24 cellular contexts compared by ENCODE assay signal in the genomic region with DNA sequence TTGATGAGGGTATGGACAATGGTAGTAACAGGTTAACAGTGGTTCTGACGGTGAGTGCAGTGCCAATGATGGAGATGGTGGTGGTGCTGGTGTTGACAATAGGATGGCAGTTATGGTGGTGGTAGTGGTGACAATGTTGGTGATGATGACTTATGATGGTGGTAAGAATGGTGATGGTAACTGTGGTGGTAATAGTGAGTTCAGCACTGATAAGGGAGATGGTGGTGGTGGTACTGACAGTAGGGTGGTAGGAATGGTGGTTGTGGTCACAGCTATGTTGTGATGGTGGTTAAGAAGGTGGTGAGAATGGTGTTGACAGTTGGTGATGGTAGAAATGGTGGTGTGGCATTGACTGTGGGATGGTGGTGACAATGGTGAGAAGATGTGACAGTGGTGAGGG. TPM values are rescaled to one million over a fixed set of nuclear protein-coding genes. Genes with fewer than 3 reads are reported as not detected.
"Had no signal": no experiment of that assay in that cellular context is flagged by ENCODE, and none has a peak within 500 bp of the region (broad histone marks: within the 10 kb centered on the region; RNA-seq: fewer than 3 reads in every experiment).

No MANE protein-coding gene starts in this region.

- H3K27ac ChIP-seq: ascending aorta, body of pancreas, Peyer's patch had no signal

- H3K27me3 ChIP-seq: ascending aorta, body of pancreas, Peyer's patch had no signal

- H3K4me1 Mint-ChIP-seq: activated naive CD8-positive, alpha-beta T cell treated with anti-CD3 and anti-CD28 coated beads, Interleukin-2, amount 50 U/mL, for 24 hours had no signal

- H3K36me3 ChIP-seq: ascending aorta, Peyer's patch had no signal

- H3K9me3 ChIP-seq: ascending aorta, body of pancreas, Peyer's patch had no signal

- DNase-seq: activated CD4-positive, alpha-beta T cell treated with anti-CD3 and anti-CD28 coated beads for 48 hours; activated CD4-positive, alpha-beta T cell treated with anti-CD3 and anti-CD28 coated beads, Interleukin-2, amount 50 U/mL, for 48 hours; activated CD4-positive, CD25-positive, alpha-beta regulatory T cell treated with anti-CD3 and anti-CD28 coated beads, Interleukin-2, amount 50 U/mL, for 72 hours; activated CD8-positive, alpha-beta memory T cell treated with anti-CD3 and anti-CD28 coated beads, Interleukin-2, amount 10 ng/mL, durations not matched to agents 7 days and 5 days; activated effector memory CD4-positive, alpha-beta T cell treated with anti-CD3 and anti-CD28 coated beads, Interleukin-2, amount 50 U/mL, for 16 hours; activated naive CD4-positive, alpha-beta T cell treated with Interleukin-2 at 50 U/mL for 16 hours; activated naive CD8-positive, alpha-beta T cell treated with anti-CD3 and anti-CD28 coated beads, Interleukin-2, amount 50 U/mL, for 24 hours; activated T-cell treated with anti-CD3 and anti-CD28 coated beads, Interleukin-2, amount 50 U/mL, for 4 hours; amniotic stem cell; body of pancreas; NCI-H1092; NCI-H1417 treated with DMSO at 0.1 percent for 48 hours; NCI-H1694; NCI-H2029; NCI-H2107; NCI-H2171 treated with DMSO at 0.1 percent for 48 hours; NCI-H226; NCI-H526 treated with DMSO at 0.1 percent for 48 hours; Peyer's patch; SHP77 had no signal

- H3K4me1 ChIP-seq: ascending aorta, body of pancreas, Peyer's patch had no signal

- H3K9me3 Mint-ChIP-seq: activated naive CD8-positive, alpha-beta T cell treated with anti-CD3 and anti-CD28 coated beads, Interleukin-2, amount 50 U/mL, for 24 hours; activated T-cell treated with anti-CD3 and anti-CD28 coated beads, Interleukin-2, amount 50 U/mL, for 4 hours; T-helper 1 cell treated with Interleukin-12 subunit alpha and Interleukin-12 subunit beta and Interleukin-4 antibody, amounts not matched to agents 30 μg/mL and 1 μg/mL, for 36 hours had no signal

- H3K4me3 Mint-ChIP-seq: activated CD8-positive, alpha-beta memory T cell treated with anti-CD3 and anti-CD28 coated beads, Interleukin-2, amount 10 ng/mL, durations not matched to agents 7 days and 5 days; activated naive CD8-positive, alpha-beta T cell treated with anti-CD3 and anti-CD28 coated beads, Interleukin-2, amount 50 U/mL, for 24 hours; activated T-cell treated with anti-CD3 and anti-CD28 coated beads, Interleukin-2, amount 50 U/mL, for 4 hours; T-helper 1 cell treated with Interleukin-12 subunit alpha and Interleukin-12 subunit beta and Interleukin-4 antibody, amounts not matched to agents 30 μg/mL and 1 μg/mL, for 36 hours had no signal

- H3K27ac Mint-ChIP-seq: activated CD8-positive, alpha-beta memory T cell treated with anti-CD3 and anti-CD28 coated beads, Interleukin-2, amount 10 ng/mL, durations not matched to agents 7 days and 5 days; activated naive CD8-positive, alpha-beta T cell treated with anti-CD3 and anti-CD28 coated beads, Interleukin-2, amount 50 U/mL, for 24 hours; T-helper 1 cell treated with Interleukin-12 subunit alpha and Interleukin-12 subunit beta and Interleukin-4 antibody, amounts not matched to agents 30 μg/mL and 1 μg/mL, for 36 hours had no signal

- ATAC-seq: activated CD8-positive, alpha-beta memory T cell treated with anti-CD3 and anti-CD28 coated beads, Interleukin-2, amount 10 ng/mL, durations not matched to agents 7 days and 5 days; activated naive CD4-positive, alpha-beta T cell treated with anti-CD3 and anti-CD28 coated beads, Interleukin-2, amount 50 U/mL, for 72 hours; activated naive CD8-positive, alpha-beta T cell treated with anti-CD3 and anti-CD28 coated beads, Interleukin-2, amount 50 U/mL, for 24 hours; activated T-cell treated with anti-CD3 and anti-CD28 coated beads, Interleukin-2, amount 50 U/mL, for 4 hours; body of pancreas had no signal

- H3K36me3 Mint-ChIP-seq: activated CD8-positive, alpha-beta memory T cell treated with anti-CD3 and anti-CD28 coated beads, Interleukin-2, amount 10 ng/mL, durations not matched to agents 7 days and 5 days; activated naive CD4-positive, alpha-beta T cell treated with anti-CD3 and anti-CD28 coated beads, Interleukin-2, amount 50 U/mL, for 72 hours had no signal

- H3K4me3 ChIP-seq: ascending aorta, body of pancreas, Peyer's patch had no signal

RNA-seq across cellular contexts. Expression of a gene that starts 13.4 kb away (rescaled TPM):
- total RNA-seq: activated CD8-positive, alpha-beta memory T cell treated with anti-CD3 and anti-CD28 coated beads, Interleukin-2, amount 10 ng/mL, durations not matched to agents 7 days and 5 days; activated naive CD4-positive, alpha-beta T cell treated with anti-CD3 and anti-CD28 coated beads, Interleukin-2, amount 50 U/mL, for 72 hours; activated T-cell treated with anti-CD3 and anti-CD28 coated beads, Interleukin-2, amount 50 U/mL, for 4 hours; MCF 10A had no signal
